ENCODE assay signal across 10 cellular contexts in the genomic region with DNA sequence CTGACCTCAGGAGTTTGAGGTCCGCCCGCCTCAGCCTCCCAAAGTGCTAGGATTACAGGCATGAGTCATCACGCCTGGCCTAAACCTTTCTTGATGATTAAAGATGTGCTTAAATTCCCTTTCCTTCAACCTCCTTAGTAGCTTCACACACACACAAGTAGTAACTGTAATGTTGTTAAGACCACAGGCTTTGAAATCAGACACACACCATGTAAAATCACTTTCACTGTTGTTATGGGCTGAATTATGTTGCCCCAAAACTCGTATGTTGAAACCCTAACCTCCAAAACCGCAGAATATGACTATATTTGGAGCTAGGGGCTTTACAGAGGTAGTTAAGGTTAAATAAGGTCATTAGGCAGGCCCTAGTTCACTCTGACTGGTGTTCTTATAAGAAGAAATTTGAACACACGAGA.
DNase-seq lines count a peak whose midpoint lies in the region; ATAC-seq, FAIRE-seq and TF ChIP-seq lines count a peak whose summit lies in the region.
"Had no signal": no experiment of that assay in that cellular context is flagged by ENCODE, and none has a peak within 500 bp of the region (broad histone marks: within the 10 kb centered on the region; RNA-seq: fewer than 3 reads in every experiment).

No MANE protein-coding gene starts in this region.

- no peaks in the 10 kb centered on the region for H4K20me1 ChIP-seq in BLaER1 treated with 17β-estradiol and CSF1 and Interleukin-3, amounts not matched to agents 10 nM and 100 nM
- no peaks in the 10 kb centered on the region for H4K20me1 ChIP-seq in SU-DHL-6 (ENCODE audit: low read depth, low read length)

- H3K4me3 ChIP-seq in BLaER1 treated with 17β-estradiol and CSF1 and Interleukin-3, amounts not matched to agents 10 nM and 100 nM, result no peak overlapping the region
- H3K4me3 ChIP-seq in SU-DHL-6 (ENCODE audit: insufficient read depth, low read length, poor library complexity, severe bottlenecking) (no peak overlapping the region), tibial nerve (no peak overlapping the region)

- no peaks in the 10 kb centered on the region for H3K79me2 ChIP-seq in SU-DHL-6 (ENCODE audit: insufficient read depth, low read length)

- H2AFZ ChIP-seq in SU-DHL-6 (ENCODE audit: low read depth, low read length, severe bottlenecking), result no peak overlapping the region

- TF ChIP-seq CTCF in SU-DHL-6 (IDR thresholded peaks at IDR 0.05; ENCODE audit: insufficient read depth, low read length, poor library complexity, severe bottlenecking) (no peak), tibial nerve (IDR thresholded peaks at IDR 0.05) (no peak)

- no peak for TF ChIP-seq EP300 in tibial nerve (IDR thresholded peaks at IDR 0.05)

- H3K9me2 ChIP-seq in SU-DHL-6 (replicated peaks; ENCODE audit: insufficient read depth, low read length), result no peaks in the 10 kb centered on the region

- H3F3A ChIP-seq in SU-DHL-6 (ENCODE audit: insufficient read depth), result no peaks in the 10 kb centered on the region

- ATAC-seq in GM19438 (IDR thresholded peaks at IDR 0.05; ENCODE audit: low read depth, unreplicated experiment), result peak; percentile 83
- ATAC-seq in HG03159 (IDR thresholded peaks at IDR 0.05; ENCODE audit: unreplicated experiment), result peak; percentile 92

- DNase-seq in NCI-H526 (lab: John Stamatoyannopoulos, UW) (no peak), tibial nerve (ENCODE audit: low spot score in 2 of 2) (no peak), HTR-8/SVneo (ENCODE audit: insufficient read length, low spot score) (no peak), inferior parietal cortex (ENCODE audit: extremely low spot score) (no peak)
- DNase-seq: Calu3, NCI-H1417 treated with DMSO at 0.1 percent for 48 hours had no signal

- FAIRE-seq in HTR-8/SVneo (lab: Jason Lieb, UNC), result no peak

- peaks cover 0 to 1% (median 0%) of the 10 kb centered on the region in 11 experiments; a peak in 2 of 22 replicates for H3K9me3 ChIP-seq in BLaER1 treated with 17β-estradiol and CSF1 and Interleukin-3, amounts not matched to agents 10 nM and 100 nM (replicated peaks in 1 of 11)
- H3K9me3 ChIP-seq in SU-DHL-6 (ENCODE audit: insufficient read depth, low read length) (no peaks in the 10 kb centered on the region), tibial nerve (no peaks in the 10 kb centered on the region)

- H3K27me3 ChIP-seq in BLaER1 treated with 17β-estradiol and CSF1 and Interleukin-3, amounts not matched to agents 10 nM and 100 nM, result no peaks in the 10 kb centered on the region
- H3K27me3 ChIP-seq in SU-DHL-6 (ENCODE audit: low read length) (no peaks in the 10 kb centered on the region), tibial nerve (no peaks in the 10 kb centered on the region)

- peak overlapping the region in 9 of 11 experiments; percentile 48 to 63 (median 56); a peak in 14 of 22 replicates for H3K27ac ChIP-seq in BLaER1 treated with 17β-estradiol and CSF1 and Interleukin-3, amounts not matched to agents 10 nM and 100 nM
- H3K27ac ChIP-seq in SU-DHL-6 (ENCODE audit: low read depth, low read length) (no peak overlapping the region), tibial nerve (no peak overlapping the region)

- no peaks in the 10 kb centered on the region for H3K36me3 ChIP-seq in BLaER1 treated with 17β-estradiol and CSF1 and Interleukin-3, amounts not matched to agents 10 nM and 100 nM
- H3K36me3 ChIP-seq in SU-DHL-6 (ENCODE audit: low read length), result no peaks in the 10 kb centered on the region
- no peaks in the 10 kb centered on the region for H3K36me3 ChIP-seq in tibial nerve

- no peak for TF ChIP-seq POLR2A in tibial nerve (IDR thresholded peaks at IDR 0.05)

- WGBS in tibial nerve, 2 donors, result 79 to 88% methylated on average over 6 of the region's 6 CpGs

- 0 out of 22 replicates have a peak overlapping the region, but pooled peaks of 1 of the 11 experiments have one; percentile 6 for H3K9ac ChIP-seq in BLaER1 treated with 17β-estradiol and CSF1 and Interleukin-3, amounts not matched to agents 10 nM and 100 nM
- H3K9ac ChIP-seq in SU-DHL-6 (ENCODE audit: low read length), result no peak overlapping the region

- peaks cover 10 to 35% (median 14%) of the 10 kb centered on the region in 10 experiments for H3K4me1 ChIP-seq in BLaER1 treated with 17β-estradiol and CSF1 and Interleukin-3, amounts not matched to agents 10 nM and 100 nM
- H3K4me1 ChIP-seq in tibial nerve, result no peaks in the 10 kb centered on the region

- H3K4me2 ChIP-seq in BLaER1 treated with 17β-estradiol and CSF1 and Interleukin-3, amounts not matched to agents 10 nM and 100 nM, result peak overlapping the region; percentile 23 to 61 (median 41); a peak in 21 of 22 replicates
- H3K4me2 ChIP-seq in SU-DHL-6 (ENCODE audit: low read depth, low read length, poor library complexity, severe bottlenecking), result peak overlapping the region; percentile 26

Comparison
In these comparisons a context has a peak if more than half of its experiments do, and no peak if none do; other contexts are left out.
1. H3K27ac ChIP-seq: peak in BLaER1 treated with 17β-estradiol and CSF1 and Interleukin-3, amounts not matched to agents 10 nM and 100 nM (9 of 11); none in SU-DHL-6 (single experiment) and tibial nerve (0 of 4).